Comparison of ENCODE assay signal across 24 cellular contexts in the genomic region with DNA sequence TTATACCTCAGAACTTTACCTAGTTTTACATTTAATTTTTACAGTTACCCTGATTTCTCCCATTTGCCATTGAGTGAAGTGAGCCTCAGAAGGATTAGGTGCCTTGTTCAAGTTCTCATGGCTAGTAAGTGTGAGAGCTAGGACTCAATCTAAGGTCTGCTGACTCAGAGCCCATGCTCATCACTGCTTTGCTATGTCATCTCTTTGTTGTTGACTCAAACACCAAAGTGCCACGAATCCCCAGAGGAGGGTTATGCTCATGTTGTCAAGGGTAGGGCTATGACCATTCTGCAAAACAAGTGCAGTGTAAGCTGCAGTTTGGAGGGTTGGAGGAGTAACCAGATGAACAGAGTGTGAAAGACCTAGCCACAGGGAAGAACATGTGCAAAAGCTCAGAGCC.
"Had no signal": no experiment of that assay in that cellular context is flagged by ENCODE, and none has a peak within 500 bp of the region (broad histone marks: within the 10 kb centered on the region; RNA-seq: fewer than 3 reads in every experiment).

No MANE protein-coding gene starts in this region.

- H3K9me3 Mint-ChIP-seq: nephron progenitor cell; stimulated activated naive CD8-positive, alpha-beta T cell treated with anti-CD3 and anti-CD28 coated beads, Interleukin-15, amount 100 ng/mL, for 72 hours had no signal

- H3K27me3 ChIP-seq: colonic mucosa, right lobe of liver, testis, tibial nerve had no signal

- H3K4me3 ChIP-seq: colonic mucosa, dorsolateral prefrontal cortex, esophagus muscularis mucosa, heart left ventricle, psoas muscle, right lobe of liver, spleen, testis, tibial nerve had no signal

- H3K4me1 Mint-ChIP-seq: nephron progenitor cell; stimulated activated naive B cell treated with anti-CD40 and anti-IgM and Interleukin-4, amounts not matched to agents 10 μg/mL and 1 μg/mL and 100 μg/mL, for 72 hours; stimulated activated naive CD8-positive, alpha-beta T cell treated with anti-CD3 and anti-CD28 coated beads, Interleukin-15, amount 100 ng/mL, for 72 hours had no signal

- H3K9me3 ChIP-seq: colonic mucosa, esophagus muscularis mucosa, heart left ventricle, psoas muscle, right lobe of liver, spleen, testis, tibial nerve had no signal

- H3K27ac Mint-ChIP-seq: naive thymus-derived CD4-positive, alpha-beta T cell; nephron progenitor cell; stimulated activated naive B cell treated with anti-CD40 and anti-IgM and Interleukin-4, amounts not matched to agents 10 μg/mL and 1 μg/mL and 100 μg/mL, for 72 hours; stimulated activated naive CD8-positive, alpha-beta T cell treated with anti-CD3 and anti-CD28 coated beads, Interleukin-15, amount 100 ng/mL, for 72 hours had no signal

- H3K4me3 Mint-ChIP-seq: naive thymus-derived CD4-positive, alpha-beta T cell; nephron progenitor cell; stimulated activated naive B cell treated with anti-CD40 and anti-IgM and Interleukin-4, amounts not matched to agents 10 μg/mL and 1 μg/mL and 100 μg/mL, for 72 hours; stimulated activated naive CD8-positive, alpha-beta T cell treated with anti-CD3 and anti-CD28 coated beads, Interleukin-15, amount 100 ng/mL, for 72 hours had no signal

- ATAC-seq: heart left ventricle; naive thymus-derived CD4-positive, alpha-beta T cell; psoas muscle; right lobe of liver; stimulated activated naive B cell treated with anti-CD40 and anti-IgM and Interleukin-4, amounts not matched to agents 10 μg/mL and 1 μg/mL and 100 μg/mL, for 72 hours; stimulated activated naive CD8-positive, alpha-beta T cell treated with anti-CD3 and anti-CD28 coated beads, Interleukin-15, amount 100 ng/mL, for 72 hours had no signal

- H3K27ac ChIP-seq: colonic mucosa, dorsolateral prefrontal cortex, epithelial cell of prostate, esophagus muscularis mucosa, heart left ventricle, parathyroid adenoma, psoas muscle, right lobe of liver, spleen, testis, tibial nerve had no signal

- DNase-seq: cerebellar nuclear complex; colonic mucosa; dorsolateral prefrontal cortex; effector CD8-positive, alpha-beta T cell; foreskin melanocyte; heart left ventricle; hypothalamus; kidney glomerular epithelial cell; naive thymus-derived CD4-positive, alpha-beta T cell; nephron progenitor cell; psoas muscle; retina; right lobe of liver; spleen; stimulated activated CD4-positive, alpha-beta T cell treated with anti-CD3 and anti-CD28 coated beads, Interleukin-15, amount 100 ng/mL, for 24 hours; stimulated activated CD4-positive, alpha-beta T cell treated with anti-CD3 and anti-CD28 coated beads, Interleukin-1b, Interleukin-23, amount 100 ng/mL, for 48 hours; stimulated activated CD4-positive, alpha-beta T cell treated with anti-CD3 and anti-CD28 coated beads, Interleukin-4, amount 100 ng/mL, for 4 hours; stimulated activated naive B cell treated with anti-CD40 and anti-IgM and Interleukin-4, amounts not matched to agents 10 μg/mL and 1 μg/mL and 100 μg/mL, for 72 hours; stimulated activated naive CD8-positive, alpha-beta T cell treated with anti-CD3 and anti-CD28 coated beads, Interleukin-15, amount 100 ng/mL, for 72 hours; testis had no signal

- H3K36me3 ChIP-seq: colonic mucosa, esophagus muscularis mucosa, heart left ventricle, right lobe of liver, spleen, tibial nerve had no signal

- H3K4me1 ChIP-seq: colonic mucosa, esophagus muscularis mucosa, heart left ventricle, parathyroid adenoma, psoas muscle, right lobe of liver, spleen, testis, tibial nerve had no signal

- H3K36me3 Mint-ChIP-seq: naive thymus-derived CD4-positive, alpha-beta T cell; stimulated activated naive B cell treated with anti-CD40 and anti-IgM and Interleukin-4, amounts not matched to agents 10 μg/mL and 1 μg/mL and 100 μg/mL, for 72 hours had no signal
